ENCODE assay signal across 25 cellular contexts in genomic region chr19:32219881-32220552, GRCh38.
DNase-seq lines count a peak whose midpoint lies in the region; ATAC-seq, FAIRE-seq and TF ChIP-seq lines count a peak whose summit lies in the region.
"Had no signal": no experiment of that assay in that cellular context is flagged by ENCODE, and none has a peak within 500 bp of the region (broad histone marks: within the 10 kb centered on the region; RNA-seq: fewer than 3 reads in every experiment).

No MANE protein-coding gene starts in this region.

- peak; percentile 13 for FAIRE-seq in A549 (lab: Jason Lieb, UNC)
- FAIRE-seq: GM12878, H1 had no signal

- TF ChIP-seq RAD21 in A549 (conservative IDR thresholded peaks at IDR 0.05 in 1 of 2, IDR thresholded peaks at IDR 0.05 in 1 of 2): no peak

- WGBS in A549 (ENCODE audit: missing lambda C conversion rate): 13% methylated on average over 5 of the region's 5 CpGs

- TF ChIP-seq CTCF in A549 (IDR thresholded peaks at IDR 0.05) (no peak), GM10248 (IDR thresholded peaks at IDR 0.05; ENCODE audit: control extremely low read depth, extremely low read depth, low read depth, missing control alignments) (no peak)

- TF ChIP-seq POLR2A in A549 (IDR thresholded peaks at IDR 0.05; ENCODE audit: low read length): no peak

- no peak overlapping the region for H3K4me3 Mint-ChIP-seq in stimulated activated effector memory CD8-positive, alpha-beta T cell treated with anti-CD3 and anti-CD28 coated beads, Interleukin-12 subunit alpha, Interleukin-12 subunit beta, amount 100 ng/mL, for 72 hours
- H3K4me3 Mint-ChIP-seq: CD4-positive, alpha-beta T cell had no signal

- peaks cover 12% of the 10 kb centered on the region for H3K4me1 Mint-ChIP-seq in stimulated activated effector memory CD8-positive, alpha-beta T cell treated with anti-CD3 and anti-CD28 coated beads, Interleukin-12 subunit alpha, Interleukin-12 subunit beta, amount 100 ng/mL, for 72 hours

- no peak overlapping the region for H3K4me3 ChIP-seq in A549
- H3K4me3 ChIP-seq: BLaER1, GM12878 had no signal

- H3K27ac Mint-ChIP-seq in stimulated activated effector memory CD8-positive, alpha-beta T cell treated with anti-CD3 and anti-CD28 coated beads, Interleukin-12 subunit alpha, Interleukin-12 subunit beta, amount 100 ng/mL, for 72 hours: no peak overlapping the region
- H3K27ac Mint-ChIP-seq: CD4-positive, alpha-beta T cell had no signal

- no peak for DNase-seq in A549 (ENCODE audit: low read depth in 1 of 2, low spot score in 1 of 2)
- peak; percentile 1 for DNase-seq in GM10248 (ENCODE audit: extremely low spot score)
- DNase-seq in left lobe of liver (ENCODE audit: low spot score): peak; percentile 6
- DNase-seq in stimulated activated effector memory CD8-positive, alpha-beta T cell treated with anti-CD3 and anti-CD28 coated beads, Interleukin-12 subunit alpha, Interleukin-12 subunit beta, amount 100 ng/mL, for 72 hours (ENCODE audit: low spot score in 2 of 2): no peak
- DNase-seq: ACHN; CD4-positive, alpha-beta T cell; COR-L47; DMS79; Karpas-422; MV-4-11; NCI-H1105 treated with DMSO at 0.1 percent for 48 hours; NCI-H2029 treated with DMSO at 0.1 percent for 48 hours; NCI-H226; NCI-H524; NCI-H774; NK-92 treated with Interleukin-12 subunit alpha and Interleukin-12 subunit beta, amount 100 ng/mL, for 24 hours; SIG-M5 had no signal

- CTCF ChIA-PET in A549 (lab: Yijun Ruan, JAX): interaction anchor here (1.0 to 1.7 kb wide), 2 partner anchors 9 to 1551 kb away, joined by 4 to 6 read pairs; no protein-coding TSS in a partner anchor
- CTCF ChIA-PET in GM10248 (lab: Yijun Ruan, JAX): interaction anchor here (1.2 kb wide), 1 partner anchor 1537 kb away, joined by 3 read pairs; no protein-coding TSS in a partner anchor

- H3K4me1 ChIP-seq in A549: no peaks in the 10 kb centered on the region

- no peak for ATAC-seq in A549
- no peak for ATAC-seq in left lobe of liver
- peak; percentile 34 for ATAC-seq in stimulated activated effector memory CD8-positive, alpha-beta T cell treated with anti-CD3 and anti-CD28 coated beads, Interleukin-12 subunit alpha, Interleukin-12 subunit beta, amount 100 ng/mL, for 72 hours
- no peak for ATAC-seq in GM18867 (IDR thresholded peaks at IDR 0.05; ENCODE audit: unreplicated experiment)
- no peak for ATAC-seq in HG02610 (IDR thresholded peaks at IDR 0.05; ENCODE audit: unreplicated experiment)
- ATAC-seq in HG03175 (IDR thresholded peaks at IDR 0.05; ENCODE audit: unreplicated experiment): no peak
- ATAC-seq: GM12878, HCT116 had no signal

- H3K36me3 Mint-ChIP-seq in stimulated activated effector memory CD8-positive, alpha-beta T cell treated with anti-CD3 and anti-CD28 coated beads, Interleukin-12 subunit alpha, Interleukin-12 subunit beta, amount 100 ng/mL, for 72 hours: no peaks in the 10 kb centered on the region

- H3K9me3 ChIP-seq in A549: no peaks in the 10 kb centered on the region
- H3K9me3 ChIP-seq: BLaER1 had no signal

- TF ChIP-seq EP300 in A549 (IDR thresholded peaks at IDR 0.05): no peak

- H3K27ac ChIP-seq in A549: no peak overlapping the region
- H3K27ac ChIP-seq: BLaER1, RWPE1 had no signal

- POLR2A ChIA-PET in A549 (lab: Yijun Ruan, JAX): interaction anchor here (0.7 kb wide), 1 partner anchor 36 kb away, joined by 8 read pairs; no protein-coding TSS in a partner anchor
- POLR2A ChIA-PET in GM10248 (lab: Yijun Ruan, JAX): no interaction called here

- no peaks in the 10 kb centered on the region for H3K9me3 Mint-ChIP-seq in stimulated activated effector memory CD8-positive, alpha-beta T cell treated with anti-CD3 and anti-CD28 coated beads, Interleukin-12 subunit alpha, Interleukin-12 subunit beta, amount 100 ng/mL, for 72 hours
- H3K9me3 Mint-ChIP-seq: CD4-positive, alpha-beta T cell had no signal

- H3K4me2 ChIP-seq in A549: no peak overlapping the region
- H3K4me2 ChIP-seq: BLaER1 had no signal

TF ChIP-seq in A549, 52 proteins besides CTCF, POLR2A, EP300 and RAD21:
- TF ChIP-seq HEYL (CRISPR knock-in tag; IDR thresholded peaks at IDR 0.05) (no peak), MAZ (IDR thresholded peaks at IDR 0.05; ENCODE audit: borderline replicate concordance, low read depth, low read length) (no peak), CHD4 (IDR thresholded peaks at IDR 0.05; ENCODE audit: borderline replicate concordance) (no peak), REST (IDR thresholded peaks at IDR 0.05) (no peak), ELK1 (IDR thresholded peaks at IDR 0.05; ENCODE audit: low read depth, low read length) (no peak), MAX (IDR thresholded peaks at IDR 0.05) (no peak), ZNF302 (CRISPR knock-in tag; IDR thresholded peaks at IDR 0.05) (no peak), BHLHE40 (IDR thresholded peaks at IDR 0.05; ENCODE audit: low read depth, low read length) (no peak), ZC3H11A (IDR thresholded peaks at IDR 0.05) (no peak), MAFK (IDR thresholded peaks at IDR 0.05; ENCODE audit: partially characterized antibody) (no peak), BCL3 (IDR thresholded peaks at IDR 0.05) (no peak), NFE2L2 (conservative IDR thresholded peaks at IDR 0.05; ENCODE audit: low read length) (no peak), HES2 (IDR thresholded peaks at IDR 0.05) (no peak), TP53 (CRISPR knock-in tag; IDR thresholded peaks at IDR 0.05) (no peak), CHD2 (IDR thresholded peaks at IDR 0.05; ENCODE audit: low read length, partially characterized antibody) (no peak), MYC (IDR thresholded peaks at IDR 0.05; ENCODE audit: borderline replicate concordance, low read length) (no peak), NR3C1 (IDR thresholded peaks at IDR 0.05) (no peak)

Comparison
In these comparisons a context has a peak if more than half of its experiments do, and no peak if none do; other contexts are left out.
1. DNase-seq: peak in GM10248 (single experiment) and left lobe of liver (single experiment); none in A549 (0 of 2) and stimulated activated effector memory CD8-positive, alpha-beta T cell treated with anti-CD3 and anti-CD28 coated beads, Interleukin-12 subunit alpha, Interleukin-12 subunit beta, amount 100 ng/mL, for 72 hours (0 of 2).